ENCODE assay signal across 1 cellular context in genomic region chr9:134366223-134367031, GRCh38.
TF ChIP-seq lines count a peak whose summit lies in the region.

No MANE protein-coding gene starts in this region.

TF ChIP-seq in HEK293, 187 proteins besides CTCF, POLR2A, EP300 and RAD21 (continued from another document and continues in another):
- TF ChIP-seq ZNF18 (tag by site-specific recombination; IDR thresholded peaks at IDR 0.05) = no peak
- TF ChIP-seq ZBTB17 (tag by site-specific recombination; IDR thresholded peaks at IDR 0.05) = peak; percentile 39; the same call in 1 of the 2 replicates
- TF ChIP-seq ZNF175 (tag by site-specific recombination; IDR thresholded peaks at IDR 0.05) = no peak
- no peak for TF ChIP-seq ZNF169 (tag by site-specific recombination; IDR thresholded peaks at IDR 0.05)
- no peak for TF ChIP-seq ZNF510 (tag by site-specific recombination; IDR thresholded peaks at IDR 0.05; ENCODE audit: insufficient replicate concordance)
- TF ChIP-seq MZF1 (tag by site-specific recombination; IDR thresholded peaks at IDR 0.05; ENCODE audit: borderline replicate concordance) = no peak
- no peak for TF ChIP-seq ZNF341 (tag by site-specific recombination; IDR thresholded peaks at IDR 0.05; ENCODE audit: low read depth)
- TF ChIP-seq ZNF473 (tag by site-specific recombination; IDR thresholded peaks at IDR 0.05) = no peak
- no peak for TF ChIP-seq ZNF266 (tag by site-specific recombination; IDR thresholded peaks at IDR 0.05; ENCODE audit: low read depth)
- no peak for TF ChIP-seq SP2 (tag by site-specific recombination; IDR thresholded peaks at IDR 0.05)
- 0 out of 2 replicates have a peak, but pooled peaks have one; percentile 14 for TF ChIP-seq ZBTB8A (tag by site-specific recombination; IDR thresholded peaks at IDR 0.05)
- TF ChIP-seq ZNF184 (tag by site-specific recombination; IDR thresholded peaks at IDR 0.05) = no peak
- TF ChIP-seq YY1 (tag by site-specific recombination; IDR thresholded peaks at IDR 0.05) = no peak
- no peak for TF ChIP-seq ZNF211 (tag by site-specific recombination; IDR thresholded peaks at IDR 0.05; ENCODE audit: low read depth)
- no peak for TF ChIP-seq ZNF404 (tag by site-specific recombination; IDR thresholded peaks at IDR 0.05)
- TF ChIP-seq ZNF19 (tag by site-specific recombination; IDR thresholded peaks at IDR 0.05; ENCODE audit: low read depth) = no peak
- peak; percentile 96 for TF ChIP-seq ZIC2 (tag by site-specific recombination; IDR thresholded peaks at IDR 0.05)
- TF ChIP-seq ZNF391 (tag by site-specific recombination; IDR thresholded peaks at IDR 0.05; ENCODE audit: borderline replicate concordance, low read depth) = no peak
- TF ChIP-seq ZNF692 (tag by site-specific recombination; IDR thresholded peaks at IDR 0.05) = peak; percentile 61
- TF ChIP-seq TCF7L2 (IDR thresholded peaks at IDR 0.05; ENCODE audit: borderline replicate concordance, low read depth, low read length) = no peak
- 0 out of 2 replicates have a peak, but pooled peaks have one; percentile 42 for TF ChIP-seq KLF7 (tag by site-specific recombination; IDR thresholded peaks at IDR 0.05; ENCODE audit: borderline replicate concordance)
- no peak for TF ChIP-seq ZNF629 (tag by site-specific recombination; IDR thresholded peaks at IDR 0.05)
- TF ChIP-seq ZSCAN18 (tag by site-specific recombination; IDR thresholded peaks at IDR 0.05) = no peak
- no peak; the same call in 1 of the 2 replicates for TF ChIP-seq ZXDB (tag by site-specific recombination; IDR thresholded peaks at IDR 0.05)
- TF ChIP-seq ZNF76 (tag by site-specific recombination; IDR thresholded peaks at IDR 0.05; ENCODE audit: borderline replicate concordance, low read depth) = peak; percentile 76
- no peak for TF ChIP-seq ZNF426 (tag by site-specific recombination; IDR thresholded peaks at IDR 0.05)
- no peak for TF ChIP-seq ZNF677 (tag by site-specific recombination; IDR thresholded peaks at IDR 0.05)
- no peak for TF ChIP-seq SETDB1 (IDR thresholded peaks at IDR 0.05; ENCODE audit: insufficient read length, low read length)
- no peak for TF ChIP-seq ZNF214 (tag by site-specific recombination; IDR thresholded peaks at IDR 0.05; ENCODE audit: borderline replicate concordance)
- no peak for TF ChIP-seq PBX3 (CRISPR knock-in tag; IDR thresholded peaks at IDR 0.05)
- TF ChIP-seq ZNF423 (tag by site-specific recombination; IDR thresholded peaks at IDR 0.05) = peak; percentile 83
- no peak for TF ChIP-seq ZNF146 (tag by site-specific recombination; IDR thresholded peaks at IDR 0.05)
- TF ChIP-seq KLF9 (tag by site-specific recombination; IDR thresholded peaks at IDR 0.05; ENCODE audit: low read depth) = no peak
- TF ChIP-seq ZNF776 (tag by site-specific recombination; IDR thresholded peaks at IDR 0.05; ENCODE audit: borderline replicate concordance) = no peak
- TF ChIP-seq ZFP37 (tag by site-specific recombination; IDR thresholded peaks at IDR 0.05) = no peak
- no peak for TF ChIP-seq AEBP2 (tag by site-specific recombination; IDR thresholded peaks at IDR 0.05; ENCODE audit: borderline replicate concordance)
- TF ChIP-seq ATF2 (tag by site-specific recombination; IDR thresholded peaks at IDR 0.05; ENCODE audit: low read depth) = no peak
- TF ChIP-seq ZNF274 (IDR thresholded peaks at IDR 0.05; ENCODE audit: low read length) = no peak
- no peak for TF ChIP-seq ZNF274 (tag by site-specific recombination; IDR thresholded peaks at IDR 0.05; ENCODE audit: borderline replicate concordance)
- TF ChIP-seq KLF8 (tag by site-specific recombination; IDR thresholded peaks at IDR 0.05) = peak; percentile 37; the same call in 1 of the 2 replicates
- TF ChIP-seq REPIN1 (tag by site-specific recombination; IDR thresholded peaks at IDR 0.05; ENCODE audit: low read depth) = no peak
- TF ChIP-seq ZSCAN30 (tag by site-specific recombination; IDR thresholded peaks at IDR 0.05) = no peak
- no peak for TF ChIP-seq ZNF311 (tag by site-specific recombination; IDR thresholded peaks at IDR 0.05; ENCODE audit: borderline replicate concordance)
- TF ChIP-seq ZNF140 (tag by site-specific recombination; IDR thresholded peaks at IDR 0.05) = no peak
- TF ChIP-seq MYNN (tag by site-specific recombination; IDR thresholded peaks at IDR 0.05; ENCODE audit: borderline replicate concordance) = no peak
- TF ChIP-seq BCL11B (tag by site-specific recombination; IDR thresholded peaks at IDR 0.05; ENCODE audit: low read depth) = no peak
- TF ChIP-seq ZFP69B (tag by site-specific recombination; IDR thresholded peaks at IDR 0.05) = no peak
- TF ChIP-seq ZNF664 (tag by site-specific recombination; IDR thresholded peaks at IDR 0.05) = no peak
- TF ChIP-seq KLF16 (tag by site-specific recombination; IDR thresholded peaks at IDR 0.05) = no peak
- peak; percentile 87 for TF ChIP-seq ZNF600 (tag by site-specific recombination; IDR thresholded peaks at IDR 0.05)
- TF ChIP-seq GLI4 (tag by site-specific recombination; IDR thresholded peaks at IDR 0.05) = no peak
- no peak for TF ChIP-seq ZBTB26 (tag by site-specific recombination; optimal IDR thresholded peaks at IDR 0.05)
- peak; percentile 97 for TF ChIP-seq GLIS1 (tag by site-specific recombination; IDR thresholded peaks at IDR 0.05)
- 0 out of 2 replicates have a peak, but pooled peaks have one; percentile 1 for TF ChIP-seq ZBTB7A (tag by site-specific recombination; IDR thresholded peaks at IDR 0.05; ENCODE audit: low read depth)
- TF ChIP-seq ZNF639 (tag by site-specific recombination; IDR thresholded peaks at IDR 0.05) = no peak
- no peak for TF ChIP-seq ZNF174 (tag by site-specific recombination; IDR thresholded peaks at IDR 0.05)
- TF ChIP-seq ZNF449 (tag by site-specific recombination; IDR thresholded peaks at IDR 0.05) = no peak
